ENCODE assay signal across 19 cellular contexts in the genomic region with DNA sequence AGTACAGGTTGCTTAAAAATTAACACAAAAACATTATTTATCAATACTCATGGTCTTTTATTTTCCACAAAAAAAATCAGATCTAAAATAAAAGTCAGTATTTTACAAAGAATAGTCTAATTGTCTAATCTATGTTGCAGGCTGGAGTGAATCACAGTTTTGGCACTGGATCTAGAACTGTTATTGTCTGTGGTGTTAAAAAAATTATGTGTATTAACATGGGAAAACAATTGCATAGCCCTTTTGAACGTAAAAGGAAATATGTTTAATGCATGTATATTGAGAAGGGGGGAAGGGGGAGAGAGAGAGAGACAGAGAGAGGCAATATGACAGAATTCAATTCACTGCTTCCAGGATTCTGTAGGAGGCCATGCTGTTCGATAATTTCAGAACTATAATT.
DNase-seq lines count a peak whose midpoint lies in the region; ATAC-seq lines count a peak whose summit lies in the region.
"Had no signal": no experiment of that assay in that cellular context is flagged by ENCODE, and none has a peak within 500 bp of the region (broad histone marks: within the 10 kb centered on the region; RNA-seq: fewer than 3 reads in every experiment).

No MANE protein-coding gene starts in this region.

- ATAC-seq in HG03439 (IDR thresholded peaks at IDR 0.05; ENCODE audit: unreplicated experiment): no peak
- ATAC-seq: Panc1 had no signal

- peak; percentile 27 for DNase-seq in NCI-H1694 (lab: John Stamatoyannopoulos, UW)
- DNase-seq in NCI-H1694 treated with DMSO at 0.1 percent for 48 hours (lab: John Stamatoyannopoulos, UW): no peak
- peak in 1 of 61 donors; percentile 6 for DNase-seq in caudate nucleus (lab: John Stamatoyannopoulos, UW)
- DNase-seq in globus pallidus (ENCODE audit: low spot score): peak; percentile 69
- DNase-seq in superior temporal gyrus (ENCODE audit: extremely low spot score): peak; percentile 66
- DNase-seq in amygdala (lab: John Stamatoyannopoulos, UW): no peak
- DNase-seq in middle frontal gyrus (ENCODE audit: extremely low spot score, low spot score): no peak
- DNase-seq: 8988T; BE2C; CD4-positive, CD25-positive, alpha-beta regulatory T cell; DND-41; H7; HFFc6; MV-4-11 had no signal

- H3K27ac ChIP-seq in caudate nucleus (ENCODE audit: low read depth, low read length): peak overlapping the region; percentile 58
- H3K27ac ChIP-seq: HL-60, KMS-11, SJSA1 had no signal

Comparison
In these comparisons a context has a peak if more than half of its experiments do, and no peak if none do; other contexts are left out.
1. DNase-seq: peak in NCI-H1694 (single experiment), globus pallidus (single experiment) and superior temporal gyrus (single experiment); none in NCI-H1694 treated with DMSO at 0.1 percent for 48 hours (single experiment), amygdala (0 of 56) and middle frontal gyrus (single experiment).